21 cellular contexts compared by ENCODE assay signal in genomic region chr3:184683900-184684560, GRCh38.
"Had no signal": no experiment of that assay in that cellular context is flagged by ENCODE, and none has a peak within 500 bp of the region (broad histone marks: within the 10 kb centered on the region; RNA-seq: fewer than 3 reads in every experiment).

No MANE protein-coding gene starts in this region.

- H3K36me3 Mint-ChIP-seq: memory B cell, natural killer cell, type B pancreatic cell had no signal

- H3K4me3 ChIP-seq: lung, psoas muscle, suprapubic skin, thyroid gland had no signal

- H3K27me3 Mint-ChIP-seq: memory B cell; stimulated activated naive CD8-positive, alpha-beta T cell treated with anti-CD3 and anti-CD28 coated beads, Interleukin-15, amount 100 ng/mL, for 72 hours; type B pancreatic cell had no signal

- ATAC-seq: effector memory CD8-positive, alpha-beta T cell; left ventricle myocardium superior; natural killer cell; psoas muscle; right cardiac atrium; stimulated activated naive CD8-positive, alpha-beta T cell treated with anti-CD3 and anti-CD28 coated beads, Interleukin-15, amount 100 ng/mL, for 72 hours had no signal

- H3K27ac Mint-ChIP-seq: effector memory CD8-positive, alpha-beta T cell; memory B cell; natural killer cell; type B pancreatic cell had no signal

- H3K4me3 Mint-ChIP-seq: central memory CD8-positive, alpha-beta T cell; effector memory CD8-positive, alpha-beta T cell; memory B cell; natural killer cell; neural crest cell; stimulated activated naive CD8-positive, alpha-beta T cell treated with anti-CD3 and anti-CD28 coated beads, Interleukin-15, amount 100 ng/mL, for 72 hours; type B pancreatic cell had no signal

- H3K9me3 Mint-ChIP-seq: central memory CD8-positive, alpha-beta T cell; effector memory CD8-positive, alpha-beta T cell; memory B cell; natural killer cell; neural crest cell; stimulated activated naive CD8-positive, alpha-beta T cell treated with anti-CD3 and anti-CD28 coated beads, Interleukin-15, amount 100 ng/mL, for 72 hours; type B pancreatic cell had no signal

- H3K9me3 ChIP-seq: psoas muscle, suprapubic skin, thyroid gland had no signal

- DNase-seq: cortex of kidney; effector memory CD8-positive, alpha-beta T cell; hypothalamus; left ventricle myocardium superior; natural killer cell; psoas muscle; small intestine; stimulated activated CD4-positive, alpha-beta T cell treated with anti-CD3 and anti-CD28 coated beads, Interleukin-12 subunit alpha, Interleukin-12 subunit beta, amount 100 ng/mL, for 4 hours; stimulated activated CD4-positive, alpha-beta T cell treated with anti-CD3 and anti-CD28 coated beads, Interleukin-1b, Interleukin-23, amount 100 ng/mL, for 48 hours; stimulated activated CD4-positive, alpha-beta T cell treated with anti-CD3 and anti-CD28 coated beads, Interleukin-4, amount 100 ng/mL, for 1 hour; stimulated activated CD8-positive, alpha-beta memory T cell treated with anti-CD3 and anti-CD28 coated beads, Interleukin-4, amount 100 ng/mL, for 48 hours; stimulated activated naive CD4-positive, alpha-beta T cell; stimulated activated naive CD8-positive, alpha-beta T cell treated with anti-CD3 and anti-CD28 coated beads, Interleukin-15, amount 100 ng/mL, for 72 hours; thyroid gland had no signal

- H3K27ac ChIP-seq: psoas muscle, suprapubic skin, thyroid gland had no signal

- H3K36me3 ChIP-seq: suprapubic skin, thyroid gland had no signal

- H3K4me1 Mint-ChIP-seq: central memory CD8-positive, alpha-beta T cell had no signal

- H3K27me3 ChIP-seq: suprapubic skin, thyroid gland had no signal
